38 cellular contexts compared by ENCODE assay signal in the genomic region with DNA sequence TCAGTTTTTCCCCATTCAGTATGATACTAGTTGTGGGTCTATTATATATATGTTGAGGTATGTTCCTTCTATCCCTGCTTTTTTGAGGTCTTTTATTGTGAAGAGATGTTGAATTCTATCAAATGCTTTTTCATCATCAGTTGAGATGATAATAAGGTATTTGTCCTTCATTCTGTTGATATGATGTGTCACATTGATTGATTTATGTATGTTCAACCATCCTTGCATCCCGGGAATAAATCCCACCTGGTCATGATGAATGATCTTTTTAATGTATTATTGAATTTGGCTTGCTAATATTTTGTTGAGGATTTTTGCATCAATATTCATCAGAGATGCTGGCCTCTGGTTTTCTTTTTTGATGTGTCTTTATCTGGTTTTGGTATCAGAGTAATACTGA.
"Had no signal": no experiment of that assay in that cellular context is flagged by ENCODE, and none has a peak within 500 bp of the region (broad histone marks: within the 10 kb centered on the region; RNA-seq: fewer than 3 reads in every experiment).

No MANE protein-coding gene starts in this region.

- FAIRE-seq: astrocyte, bronchial epithelial cell had no signal

- H3K27me3 Mint-ChIP-seq: activated naive CD4-positive, alpha-beta T cell treated with anti-CD3 and anti-CD28 coated beads, Interleukin-2, amount 10 ng/mL, durations not matched to agents 7 days and 5 days; activated naive CD4-positive, alpha-beta T cell treated with anti-CD3 and anti-CD28 coated beads, Interleukin-2, amount 50 U/mL, for 24 hours; activated naive CD8-positive, alpha-beta T cell; activated naive CD8-positive, alpha-beta T cell treated with anti-CD3 and anti-CD28 coated beads for 36 hours; activated naive CD8-positive, alpha-beta T cell treated with anti-CD3 and anti-CD28 coated beads, Interleukin-2, amount 10 ng/mL, durations not matched to agents 7 days and 5 days; activated naive CD8-positive, alpha-beta T cell treated with anti-CD3 and anti-CD28 coated beads, Interleukin-2, amount 50 U/mL, for 24 hours; activated T-cell treated with anti-CD3 and anti-CD28 coated beads, Interleukin-2, amount 50 U/mL, for 24 hours; activated T-helper 17 cell treated with anti-CD3 and anti-CD28 coated beads, Interleukin-2, amount 50 U/mL, for 72 hours; central memory CD8-positive, alpha-beta T cell had no signal

- ATAC-seq: activated naive CD4-positive, alpha-beta T cell treated with anti-CD3 and anti-CD28 coated beads, Interleukin-2, amount 50 U/mL, for 72 hours; activated naive CD8-positive, alpha-beta T cell treated with anti-CD3 and anti-CD28 coated beads, Interleukin-2, amount 50 U/mL, for 24 hours; activated T-cell treated with anti-CD3 and anti-CD28 coated beads, Interleukin-2, amount 50 U/mL, for 4 hours; activated T-cell treated with anti-CD3 and anti-CD28 coated beads, Interleukin-2, amount 50 U/mL, for 72 hours; activated T-helper 17 cell treated with anti-CD3 and anti-CD28 coated beads, Interleukin-2, amount 50 U/mL, for 72 hours; body of pancreas had no signal

- H3K27me3 ChIP-seq: adrenal gland, ascending aorta, body of pancreas, brain microvascular endothelial cell, breast epithelium, cardiac muscle cell had no signal

- H3K27ac ChIP-seq: adrenal gland, ascending aorta, body of pancreas, brain microvascular endothelial cell, breast epithelium, cardiac muscle cell had no signal

- H3K9me3 Mint-ChIP-seq: activated naive CD4-positive, alpha-beta T cell treated with anti-CD3 and anti-CD28 coated beads, Interleukin-2, amount 10 ng/mL, durations not matched to agents 7 days and 5 days; activated naive CD8-positive, alpha-beta T cell treated with anti-CD3 and anti-CD28 coated beads, Interleukin-2, amount 10 ng/mL, durations not matched to agents 7 days and 5 days; activated naive CD8-positive, alpha-beta T cell treated with anti-CD3 and anti-CD28 coated beads, Interleukin-2, amount 50 U/mL, for 24 hours; activated T-cell treated with anti-CD3 and anti-CD28 coated beads, Interleukin-2, amount 50 U/mL, for 24 hours; activated T-helper 1 cell treated with anti-CD3 and anti-CD28 coated beads, Interleukin-12 subunit alpha, Interleukin-12 subunit beta, Interleukin-2, Interleukin-4 antibody, amounts not matched to agents 30 ng/mL and 10 ng/mL and 1 ng/mL, durations not matched to agents 14 hours and 24 hours and 36 hours; activated T-helper 2 cell treated with anti-CD3 and anti-CD28 coated beads, Interferon-gamma antibody, Interleukin-2, Interleukin-4, amounts not matched to agents 10 μg/mL and 5 μg/mL and 100 μg/mL, durations not matched to agents 14 hours and 24 hours and 36 hours; central memory CD8-positive, alpha-beta T cell had no signal

- H3K4me1 Mint-ChIP-seq: activated naive CD4-positive, alpha-beta T cell treated with anti-CD3 and anti-CD28 coated beads, Interleukin-2, amount 10 ng/mL, durations not matched to agents 7 days and 5 days had no signal

- DNase-seq: activated effector memory CD4-positive, alpha-beta T cell treated with anti-CD3 and anti-CD28 coated beads, Interleukin-2, amount 50 U/mL, for 16 hours; activated effector memory CD4-positive, alpha-beta T cell treated with Interleukin-2 at 50 U/mL for 16 hours; activated gamma-delta T cell; activated gamma-delta T cell treated with Interleukin-2 at 50 U/mL for 16 hours; activated naive CD4-positive, alpha-beta T cell; activated naive CD4-positive, alpha-beta T cell treated with anti-CD3 and anti-CD28 coated beads for 36 hours; activated naive CD4-positive, alpha-beta T cell treated with anti-CD3 and anti-CD28 coated beads, Interleukin-2, amount 10 ng/mL, durations not matched to agents 7 days and 5 days; activated naive CD4-positive, alpha-beta T cell treated with anti-CD3 and anti-CD28 coated beads, Interleukin-2, amount 50 U/mL, for 16 hours; activated naive CD4-positive, alpha-beta T cell treated with Interleukin-2 at 50 U/mL for 16 hours; activated naive CD8-positive, alpha-beta T cell treated with anti-CD3 and anti-CD28 coated beads for 36 hours; activated naive CD8-positive, alpha-beta T cell treated with anti-CD3 and anti-CD28 coated beads, Interleukin-2, amount 10 ng/mL, durations not matched to agents 7 days and 5 days; activated naive CD8-positive, alpha-beta T cell treated with anti-CD3 and anti-CD28 coated beads, Interleukin-2, amount 50 U/mL, for 24 hours; activated T-cell treated with anti-CD3 and anti-CD28 coated beads, Interleukin-2, amount 50 U/mL, for 24 hours; activated T-cell treated with anti-CD3 and anti-CD28 coated beads, Interleukin-2, amount 50 U/mL, for 4 hours; activated T-cell treated with anti-CD3 and anti-CD28 coated beads, Interleukin-2, amount 50 U/mL, for 48 hours; activated T-cell treated with anti-CD3 and anti-CD28 coated beads, Interleukin-2, amount 50 U/mL, for 72 hours; adrenal gland; amniotic stem cell; amygdala; anterior cingulate cortex; aorta; body of pancreas; brain microvascular endothelial cell; central memory CD4-positive, alpha-beta T cell; cerebellar nuclear complex had no signal

- H3K4me3 ChIP-seq: adrenal gland, ascending aorta, body of pancreas, breast epithelium, cardiac muscle cell had no signal

- H3K4me1 ChIP-seq: adrenal gland, ascending aorta, body of pancreas had no signal

- H3K27ac Mint-ChIP-seq: activated naive CD4-positive, alpha-beta T cell treated with anti-CD3 and anti-CD28 coated beads for 36 hours; activated naive CD4-positive, alpha-beta T cell treated with anti-CD3 and anti-CD28 coated beads, Interleukin-2, amount 10 ng/mL, durations not matched to agents 7 days and 5 days; activated naive CD4-positive, alpha-beta T cell treated with anti-CD3 and anti-CD28 coated beads, Interleukin-2, amount 50 U/mL, for 24 hours; activated naive CD4-positive, alpha-beta T cell treated with anti-CD3 and anti-CD28 coated beads, Interleukin-2, amount 50 U/mL, for 72 hours; activated naive CD8-positive, alpha-beta T cell; activated naive CD8-positive, alpha-beta T cell treated with anti-CD3 and anti-CD28 coated beads for 36 hours; activated naive CD8-positive, alpha-beta T cell treated with anti-CD3 and anti-CD28 coated beads, Interleukin-2, amount 10 ng/mL, durations not matched to agents 7 days and 5 days; activated naive CD8-positive, alpha-beta T cell treated with anti-CD3 and anti-CD28 coated beads, Interleukin-2, amount 50 U/mL, for 24 hours; activated T-cell treated with anti-CD3 and anti-CD28 coated beads, Interleukin-2, amount 50 U/mL, for 24 hours; activated T-cell treated with anti-CD3 and anti-CD28 coated beads, Interleukin-2, amount 50 U/mL, for 72 hours; activated T-helper 1 cell treated with anti-CD3 and anti-CD28 coated beads, Interleukin-12 subunit alpha, Interleukin-12 subunit beta, Interleukin-2, Interleukin-4 antibody, amounts not matched to agents 30 ng/mL and 10 ng/mL and 1 ng/mL, durations not matched to agents 14 hours and 24 hours and 36 hours; activated T-helper 17 cell treated with anti-CD3 and anti-CD28 coated beads, Interleukin-2, amount 50 U/mL, for 72 hours; activated T-helper 2 cell treated with anti-CD3 and anti-CD28 coated beads, Interferon-gamma antibody, Interleukin-2, Interleukin-4, amounts not matched to agents 10 μg/mL and 5 μg/mL and 100 μg/mL, durations not matched to agents 14 hours and 24 hours and 36 hours; brain had no signal

- H3K4me3 Mint-ChIP-seq: activated naive CD4-positive, alpha-beta T cell treated with anti-CD3 and anti-CD28 coated beads for 36 hours; activated naive CD4-positive, alpha-beta T cell treated with anti-CD3 and anti-CD28 coated beads, Interleukin-2, amount 10 ng/mL, durations not matched to agents 7 days and 5 days; activated naive CD4-positive, alpha-beta T cell treated with anti-CD3 and anti-CD28 coated beads, Interleukin-2, amount 50 U/mL, for 24 hours; activated naive CD8-positive, alpha-beta T cell; activated naive CD8-positive, alpha-beta T cell treated with anti-CD3 and anti-CD28 coated beads for 36 hours; activated naive CD8-positive, alpha-beta T cell treated with anti-CD3 and anti-CD28 coated beads, Interleukin-2, amount 10 ng/mL, durations not matched to agents 7 days and 5 days; activated naive CD8-positive, alpha-beta T cell treated with anti-CD3 and anti-CD28 coated beads, Interleukin-2, amount 50 U/mL, for 24 hours; activated T-cell treated with anti-CD3 and anti-CD28 coated beads, Interleukin-2, amount 50 U/mL, for 24 hours; activated T-cell treated with anti-CD3 and anti-CD28 coated beads, Interleukin-2, amount 50 U/mL, for 4 hours; activated T-cell treated with anti-CD3 and anti-CD28 coated beads, Interleukin-2, amount 50 U/mL, for 72 hours; activated T-helper 1 cell treated with anti-CD3 and anti-CD28 coated beads, Interleukin-12 subunit alpha, Interleukin-12 subunit beta, Interleukin-2, Interleukin-4 antibody, amounts not matched to agents 30 ng/mL and 10 ng/mL and 1 ng/mL, durations not matched to agents 14 hours and 24 hours and 36 hours; activated T-helper 17 cell treated with anti-CD3 and anti-CD28 coated beads, Interleukin-2, amount 50 U/mL, for 72 hours; brain; central memory CD8-positive, alpha-beta T cell had no signal

- H3K9me3 ChIP-seq: adrenal gland, body of pancreas, breast epithelium had no signal

- H3K36me3 ChIP-seq: adrenal gland, ascending aorta, brain microvascular endothelial cell, breast epithelium, cardiac muscle cell had no signal
